Comparison of ENCODE assay signal across 23 cellular contexts in the genomic region with DNA sequence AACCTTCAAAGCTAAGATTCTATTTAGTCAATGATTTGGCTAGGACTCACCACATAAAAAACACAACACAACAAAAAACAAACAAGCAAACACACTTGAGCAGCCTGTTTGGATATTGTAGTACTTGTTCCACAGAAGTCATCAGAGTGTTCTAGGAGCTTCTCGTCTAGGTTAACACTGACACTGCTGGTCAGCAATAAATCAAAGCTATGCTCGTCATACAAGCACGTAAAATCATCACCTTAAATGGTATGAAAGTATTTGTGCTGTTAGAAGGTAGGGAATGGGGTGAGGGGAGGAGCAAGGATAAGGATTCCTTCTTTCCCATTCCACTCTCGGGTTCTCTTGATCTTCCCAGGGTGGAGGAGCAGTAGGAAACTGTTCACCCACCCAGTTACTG.
DNase-seq lines count a peak whose midpoint lies in the region; FAIRE-seq and TF ChIP-seq lines count a peak whose summit lies in the region.
"Had no signal": no experiment of that assay in that cellular context is flagged by ENCODE, and none has a peak within 500 bp of the region (broad histone marks: within the 10 kb centered on the region; RNA-seq: fewer than 3 reads in every experiment).

No MANE protein-coding gene starts in this region.

- no peaks in the 10 kb centered on the region for H3K9me2 ChIP-seq in OCI-LY7 (ENCODE audit: insufficient read depth, low read length)

- H3K27ac ChIP-seq in HEK293 (ENCODE audit: extremely low read depth, low read depth, low read length) (no peak overlapping the region), RWPE1 (no peak overlapping the region), muscle layer of colon (ENCODE audit: low read depth, low read length) (peak overlapping the region; percentile 81), OCI-LY7 (ENCODE audit: low read depth, low read length, poor library complexity, severe bottlenecking) (no peak overlapping the region)
- H3K27ac ChIP-seq in effector memory CD4-positive, alpha-beta T cell (ENCODE audit: insufficient read depth, low read length, poor library complexity, severe bottlenecking) = no peak overlapping the region
- H3K27ac ChIP-seq: A549; BLaER1 treated with 17β-estradiol and CSF1 and Interleukin-3, amounts not matched to agents 10 nM and 100 nM; GM23248; SJCRH30 had no signal

- no peak overlapping the region for H3K9ac ChIP-seq in muscle layer of colon (ENCODE audit: low read length)
- H3K9ac ChIP-seq: BLaER1 treated with 17β-estradiol and CSF1 and Interleukin-3, amounts not matched to agents 10 nM and 100 nM; GM23248 had no signal

- no peaks in the 10 kb centered on the region for H3K79me2 ChIP-seq in OCI-LY7 (ENCODE audit: insufficient read depth, low read depth, low read length)

- H3K9me3 ChIP-seq in HEK293 (ENCODE audit: control insufficient read depth, insufficient read depth, low read depth, low read length) (no peaks in the 10 kb centered on the region), muscle layer of colon (ENCODE audit: low read length) (no peaks in the 10 kb centered on the region), OCI-LY7 (ENCODE audit: low read length) (no peaks in the 10 kb centered on the region)
- H3K9me3 ChIP-seq in effector memory CD4-positive, alpha-beta T cell (ENCODE audit: control insufficient read depth, low read length) = no peaks in the 10 kb centered on the region
- H3K9me3 ChIP-seq: A549, HAP-1, MG63, SJCRH30 had no signal

- no peaks in the 10 kb centered on the region for H3K36me3 ChIP-seq in HEK293 (ENCODE audit: control insufficient read depth in 2 of 2, insufficient read depth in 1 of 2, low read length in 2 of 2)
- no peaks in the 10 kb centered on the region for H3K36me3 ChIP-seq in muscle layer of colon (ENCODE audit: insufficient read depth, low read length)
- H3K36me3 ChIP-seq in OCI-LY7 (ENCODE audit: insufficient read depth, low read length) = no peaks in the 10 kb centered on the region
- H3K36me3 ChIP-seq in effector memory CD4-positive, alpha-beta T cell (ENCODE audit: control insufficient read depth, insufficient read depth, low read length) = no peaks in the 10 kb centered on the region
- H3K36me3 ChIP-seq: BLaER1 treated with 17β-estradiol and CSF1 and Interleukin-3, amounts not matched to agents 10 nM and 100 nM; HAP-1; MG63; SJCRH30 had no signal

- DNase-seq in RWPE1 (ENCODE audit: low spot score) = peak; percentile 13
- peak; percentile 13 for DNase-seq in urothelium cell line (ENCODE audit: low spot score)
- DNase-seq in OCI-LY7 (ENCODE audit: low spot score) = no peak
- no peak for DNase-seq in effector memory CD4-positive, alpha-beta T cell
- no peak for DNase-seq in GM19240 (ENCODE audit: insufficient read length, low spot score)
- DNase-seq: AML-193; CD4-positive, alpha-beta T cell; GM23248; KBM-7; MG63; NCI-H1105 treated with DMSO at 0.1 percent for 48 hours; NCI-H146; NCI-H2029; NCI-H446; NCI-H526 treated with DMSO at 0.1 percent for 48 hours; SJCRH30 had no signal

- intact Hi-C loops in OCI-LY7 (cut with micrococcal nuclease; ENCODE audit: unreplicated experiment) = no loop called here

- no peak for FAIRE-seq in urothelium cell line (lab: Jason Lieb, UNC)
- FAIRE-seq: A549, D721Med, GM18507 had no signal

- H4K20me1 ChIP-seq in OCI-LY7 (ENCODE audit: insufficient read depth, low read length) = no peaks in the 10 kb centered on the region; the same call in 1 of the 2 replicates

- no peak overlapping the region for H2AFZ ChIP-seq in OCI-LY7 (ENCODE audit: low read length)
- H2AFZ ChIP-seq: GM23248 had no signal

- CTCF ChIA-PET in HEK293 (lab: Yijun Ruan, JAX) (interaction anchor here (0.7 to 1.4 kb wide), 2 partner anchors 21 to 959 kb away, joined by 3 to 5 read pairs; no protein-coding TSS in a partner anchor), RWPE1 (lab: Yijun Ruan, JAX) (interaction anchor here (0.7 kb wide), 3 partner anchors 268 to 743 kb away, joined by 3 read pairs; no protein-coding TSS in a partner anchor), OCI-LY7 (lab: Charles Lee; ENCODE audit: unreplicated experiment) (interaction anchor here (0.5 kb wide), 1 partner anchor 20 kb away, joined by 3 read pairs; no protein-coding TSS in a partner anchor)

- H3K27me3 ChIP-seq in muscle layer of colon (ENCODE audit: control insufficient read depth in 1 of 2, insufficient read depth in 2 of 2, low read length in 2 of 2) = no peaks in the 10 kb centered on the region
- H3K27me3 ChIP-seq in effector memory CD4-positive, alpha-beta T cell (replicated peaks; ENCODE audit: control insufficient read depth, insufficient read depth, low read length, poor library complexity, severe bottlenecking) = no peaks in the 10 kb centered on the region
- H3K27me3 ChIP-seq: BLaER1 treated with 17β-estradiol and CSF1 and Interleukin-3, amounts not matched to agents 10 nM and 100 nM; MG63; SJCRH30 had no signal

- H3K4me3 ChIP-seq in HEK293 (ENCODE audit: low read depth, low read length) (no peak overlapping the region), muscle layer of colon (ENCODE audit: low read depth in 1 of 2, low read length in 2 of 2) (no peak overlapping the region), OCI-LY7 (ENCODE audit: low read depth, low read length, poor library complexity, severe bottlenecking) (no peak overlapping the region)
- H3K4me3 ChIP-seq in effector memory CD4-positive, alpha-beta T cell (ENCODE audit: insufficient read depth, low read depth, low read length, poor library complexity, severe bottlenecking) = no peak overlapping the region
- H3K4me3 ChIP-seq: A549; BLaER1 treated with 17β-estradiol and CSF1 and Interleukin-3, amounts not matched to agents 10 nM and 100 nM; GM23248; HAP-1; MG63; SJCRH30 had no signal

- H3K4me1 ChIP-seq in HEK293 (ENCODE audit: control insufficient read depth, insufficient read depth, low read length) (peaks cover 15% of the 10 kb centered on the region), muscle layer of colon (ENCODE audit: insufficient read depth, low read length) (peaks cover 11% of the 10 kb centered on the region), OCI-LY7 (ENCODE audit: insufficient read depth, low read length, poor library complexity, severe bottlenecking) (no peaks in the 10 kb centered on the region)
- H3K4me1 ChIP-seq in effector memory CD4-positive, alpha-beta T cell (ENCODE audit: control insufficient read depth, insufficient read depth, low read length, poor library complexity, severe bottlenecking) = no peaks in the 10 kb centered on the region
- H3K4me1 ChIP-seq: HAP-1, SJCRH30 had no signal

- BruUV-seq in OCI-LY7 (replicated peaks; lab: Mats Ljungman, UMichigan) = no TSS peak

- no peak overlapping the region for H3K4me2 ChIP-seq in OCI-LY7 (ENCODE audit: low read length)
- H3K4me2 ChIP-seq: A549; BLaER1 treated with 17β-estradiol and CSF1 and Interleukin-3, amounts not matched to agents 10 nM and 100 nM had no signal

- TF ChIP-seq CTCF in HEK293 (tag by site-specific recombination; IDR thresholded peaks at IDR 0.05) (no peak), RWPE1 (conservative IDR thresholded peaks at IDR 0.05; ENCODE audit: low read depth) (no peak), OCI-LY7 (conservative IDR thresholded peaks at IDR 0.05; ENCODE audit: low read length) (no peak)

- POLR2A ChIA-PET in HEK293 (lab: Yijun Ruan, JAX) (no interaction called here), RWPE1 (lab: Yijun Ruan, JAX; ENCODE audit: low non-redundant PET) (no interaction called here), OCI-LY7 (lab: Charles Lee) (interaction anchor here (1.1 kb wide), 1 partner anchor 60 kb away, joined by 3 read pairs; no protein-coding TSS in a partner anchor)

TF ChIP-seq in HEK293, 187 proteins besides CTCF, POLR2A, EP300 and RAD21:
- TF ChIP-seq OSR2 (tag by site-specific recombination; IDR thresholded peaks at IDR 0.05) = 0 out of 2 replicates have a peak, but pooled peaks have one; percentile 11
- peak; percentile 43; the same call in 1 of the 2 replicates for TF ChIP-seq IKZF3 (tag by site-specific recombination; IDR thresholded peaks at IDR 0.05)
- no peak for TF ChIP-seq ZNF133 (tag by site-specific recombination; IDR thresholded peaks at IDR 0.05)
TF ChIP-seq in HEK293: peak in this region for 2.

Comparison
In these comparisons a context has a peak if more than half of its experiments do, and no peak if none do; other contexts are left out.
1. DNase-seq: peak in RWPE1 (single experiment) and urothelium cell line (single experiment); none in OCI-LY7 (single experiment), effector memory CD4-positive, alpha-beta T cell (0 of 3) and GM19240 (single experiment).